8 cellular contexts compared by ENCODE assay signal in genomic region chr19:1247747-1248453, GRCh38. TPM values are rescaled to one million over a fixed set of nuclear protein-coding genes. Genes with fewer than 3 reads are reported as not detected.
DNase-seq lines count a peak whose midpoint lies in the region; ATAC-seq and TF ChIP-seq lines count a peak whose summit lies in the region.

No MANE protein-coding gene starts in this region.

- H2AK5ac ChIP-seq in IMR-90 (ENCODE audit: low read depth, low read length): peak overlapping the region; percentile 32

- H3K14ac ChIP-seq in IMR-90 (replicated peaks; ENCODE audit: low read depth, low read length): peak overlapping the region; percentile 74

- no peaks in the 10 kb centered on the region for H3K27me3 ChIP-seq in IMR-90 (ENCODE audit: control insufficient read depth, insufficient read depth, low read length)

- H3K18ac ChIP-seq in IMR-90 (ENCODE audit: low read depth, low read length): peak overlapping the region; percentile 71; the same call in 1 of the 2 replicates

- peak; percentile 70 for DNase-seq in IMR-90
- DNase-seq in activated CD4-positive, alpha-beta T cell treated with anti-CD3 and anti-CD28 coated beads for 4 hours: peak; percentile 69 to 77
- peak; percentile 71 for DNase-seq in effector CD4-positive, alpha-beta T cell
- no peak for DNase-seq in ecto neural progenitor cell (ENCODE audit: low spot score)
- no peak for DNase-seq in HuH-7.5 (ENCODE audit: low spot score)

- POLR2A ChIA-PET in IMR-90 (lab: Charles Lee; ENCODE audit: unreplicated experiment): no interaction called here

- H2BK5ac ChIP-seq in IMR-90 (ENCODE audit: low read depth, low read length, poor library complexity, severe bottlenecking): peak overlapping the region; percentile 93

- peak overlapping the region; percentile 30; the same call in 1 of the 3 replicates for H2BK15ac ChIP-seq in IMR-90 (ENCODE audit: low read depth, low read length)

- H2BK20ac ChIP-seq in IMR-90 (ENCODE audit: low read depth, low read length): peak overlapping the region; percentile 46; the same call in 1 of the 2 replicates

- H3K56ac ChIP-seq in IMR-90 (ENCODE audit: extremely low read depth, insufficient read depth, low read length): peak overlapping the region; percentile 37; the same call in 1 of the 2 replicates

- dilution Hi-C loops in IMR-90 (cut with HindIII; ENCODE audit: low sequenced_read_pairs, unreplicated experiment): no loop called here

- peak; percentile 43; the same call in 1 of the 2 replicates for TF ChIP-seq CTCF in IMR-90 (conservative IDR thresholded peaks at IDR 0.05; ENCODE audit: low read depth, low read length)

- peak overlapping the region; percentile 92 for H2AFZ ChIP-seq in IMR-90 (replicated peaks; ENCODE audit: low read length, poor library complexity)

- H2AK9ac ChIP-seq in IMR-90 (replicated peaks; ENCODE audit: low read depth, low read length, poor library complexity): peak overlapping the region; percentile 97

- H4K20me1 ChIP-seq in IMR-90 (ENCODE audit: insufficient read depth, low read length): peaks cover 51% of the 10 kb centered on the region

- WGBS in IMR-90 (ENCODE audit: extremely low coverage in 2 of 2, insufficient read length in 1 of 2), 2 experiments: 36% methylated on average over 4 of the region's 35 CpGs; no CpG with 5 or more reads in 1 of the 2 experiments
- 27 to 41% methylated on average over 20 to 31 of the region's 35 CpGs for WGBS in mesodermal cell (ENCODE audit: insufficient coverage in 2 of 2), 2 experiments

- no peaks in the 10 kb centered on the region for H3K9me1 ChIP-seq in IMR-90 (ENCODE audit: insufficient read depth, low read length)

- no TSS peak for BruUV-seq in IMR-90 (replicated peaks; lab: Mats Ljungman, UMichigan)

- peak overlapping the region; percentile 59 for H3K9ac ChIP-seq in IMR-90 (ENCODE audit: low read depth, low read length)

- H4K5ac ChIP-seq in IMR-90 (ENCODE audit: low read depth, low read length): 0 out of 2 replicates have a peak overlapping the region, but pooled peaks have one; percentile 60

- H3K4ac ChIP-seq in IMR-90 (ENCODE audit: low read depth, low read length): peak overlapping the region; percentile 90

- H4K91ac ChIP-seq in IMR-90 (ENCODE audit: insufficient read depth, low read depth, low read length): peak overlapping the region; percentile 82

- H3K4me1 ChIP-seq in IMR-90 (ENCODE audit: control insufficient read depth, insufficient read depth, low read length) (peaks cover 14% of the 10 kb centered on the region), mesodermal cell (ENCODE audit: control insufficient read depth, insufficient read depth, low read length, poor library complexity, severe bottlenecking) (peaks cover 6% of the 10 kb centered on the region)

- peaks cover 22% of the 10 kb centered on the region for H3K36me3 ChIP-seq in IMR-90 (ENCODE audit: control insufficient read depth, insufficient read depth, low read length)
- peaks cover 31% of the 10 kb centered on the region for H3K36me3 ChIP-seq in mesodermal cell (ENCODE audit: control insufficient read depth, insufficient read depth, low read length)

- TF ChIP-seq POLR2A in GM18505 (IDR thresholded peaks at IDR 0.05; ENCODE audit: borderline replicate concordance, extremely low read depth, insufficient read depth, insufficient read length) (no peak), IMR-90 (IDR thresholded peaks at IDR 0.05; ENCODE audit: low read depth, low read length) (no peak)

- peak overlapping the region in 1 of 2 experiments; percentile 85; a peak in 2 of 4 replicates for H4K8ac ChIP-seq in IMR-90 (ENCODE audit: low read depth in 2 of 2, low read length in 2 of 2)

- H3K79me1 ChIP-seq in IMR-90 (ENCODE audit: low read depth in 1 of 2, low read length in 2 of 2): peaks cover 0 to 46% of the 10 kb centered on the region in 2 experiments; a peak in 2 of 4 replicates

- in situ Hi-C loops in IMR-90 (cut with MboI; ENCODE audit: low sequenced_read_pairs): no loop called here

- peak overlapping the region; percentile 89 for H3K4me2 ChIP-seq in IMR-90 (ENCODE audit: low read depth, low read length)

- H3K27ac ChIP-seq in IMR-90 (ENCODE audit: insufficient read depth, low read length): peak overlapping the region; percentile 97
- H3K27ac ChIP-seq in mesodermal cell (ENCODE audit: low read depth, low read length, severe bottlenecking): peak overlapping the region; percentile 98
- H3K27ac ChIP-seq in temporal lobe (ENCODE audit: low read depth, low read length): peak overlapping the region; percentile 79

- no peak for TF ChIP-seq RAD21 in IMR-90 (IDR thresholded peaks at IDR 0.05; ENCODE audit: low read length)

- CTCF ChIA-PET in IMR-90 (lab: Yijun Ruan, JAX): no interaction called here

- intact Hi-C loops in IMR-90 (cut with micrococcal nuclease): loop anchor here (1.0 kb wide), 1 partner anchor 18 kb away; no protein-coding TSS in a partner anchor

- H2BK120ac ChIP-seq in IMR-90 (ENCODE audit: low read depth, low read length): peak overlapping the region; percentile 76; the same call in 1 of the 2 replicates

- peak overlapping the region; percentile 54 for H3K4me3 ChIP-seq in IMR-90 (ENCODE audit: insufficient read depth, low read depth, low read length)
- H3K4me3 ChIP-seq in mesodermal cell (ENCODE audit: extremely low read depth, insufficient read depth, low read length, poor library complexity, severe bottlenecking): peak overlapping the region; percentile 87

- H3K9me3 ChIP-seq in IMR-90 (ENCODE audit: control insufficient read depth, insufficient read depth, low read length): no peaks in the 10 kb centered on the region
- no peaks in the 10 kb centered on the region for H3K9me3 ChIP-seq in mesodermal cell (ENCODE audit: control insufficient read depth, low read length)

- peak overlapping the region; percentile 75; the same call in 1 of the 2 replicates for H3K23ac ChIP-seq in IMR-90 (ENCODE audit: low read depth, low read length)

- ATAC-seq in GM18505 (IDR thresholded peaks at IDR 0.05; ENCODE audit: unreplicated experiment) (peak; percentile 3), IMR-90 (ENCODE audit: low read depth) (no peak)

TF ChIP-seq in IMR-90, 13 proteins besides CTCF, POLR2A, EP300 and RAD21:
- no peak for TF ChIP-seq CHD1 (IDR thresholded peaks at IDR 0.05; ENCODE audit: low read depth, low read length)
- TF ChIP-seq, protein P1, sequence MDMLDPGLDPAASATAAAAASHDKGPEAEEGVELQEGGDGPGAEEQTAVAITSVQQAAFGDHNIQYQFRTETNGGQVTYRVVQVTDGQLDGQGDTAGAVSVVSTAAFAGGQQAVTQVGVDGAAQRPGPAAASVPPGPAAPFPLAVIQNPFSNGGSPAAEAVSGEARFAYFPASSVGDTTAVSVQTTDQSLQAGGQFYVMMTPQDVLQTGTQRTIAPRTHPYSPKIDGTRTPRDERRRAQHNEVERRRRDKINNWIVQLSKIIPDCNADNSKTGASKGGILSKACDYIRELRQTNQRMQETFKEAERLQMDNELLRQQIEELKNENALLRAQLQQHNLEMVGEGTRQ (IDR thresholded peaks at IDR 0.05; ENCODE audit: low read depth, low read length): 0 out of 2 replicates have a peak, but pooled peaks have one; percentile 23
- TF ChIP-seq BHLHE40 (IDR thresholded peaks at IDR 0.05; ENCODE audit: low read depth, low read length): peak; percentile 81
- no peak for TF ChIP-seq RCOR1 (IDR thresholded peaks at IDR 0.05; ENCODE audit: insufficient replicate concordance, low read length)
- TF ChIP-seq FOS (IDR thresholded peaks at IDR 0.05; ENCODE audit: low read depth, low read length): peak; percentile 56
- no peak for TF ChIP-seq CEBPB (IDR thresholded peaks at IDR 0.05; ENCODE audit: low read depth, low read length)
- peak; percentile 11; the same call in 1 of the 2 replicates for TF ChIP-seq MXI1 (IDR thresholded peaks at IDR 0.05; ENCODE audit: borderline replicate concordance, low read depth, low read length)
- TF ChIP-seq MAZ (IDR thresholded peaks at IDR 0.05; ENCODE audit: borderline replicate concordance, low read depth, low read length): peak; percentile 87
- peak; percentile 9; the same call in 1 of the 2 replicates for TF ChIP-seq MAFK (IDR thresholded peaks at IDR 0.05; ENCODE audit: low read depth, low read length)

RNA-seq across cellular contexts. Expression of gene MIDN, which starts 0.5 kb away (rescaled TPM):
- total RNA-seq in IMR-90 (2012; rRNA removed) (2.2 and 2.5 TPM in 2 replicates), temporal lobe (22.6 TPM)
- 24.1 and 26.0 TPM in 2 replicates for polyA plus RNA-seq in IMR-90 (2012; rRNA removed)
- 39.2 and 47.7 TPM in 2 replicates for polyA plus RNA-seq in IMR-90 (2012; cell fraction: cytosol; rRNA removed)
- polyA plus RNA-seq in IMR-90 (2012; cell fraction: nucleus; rRNA removed; ENCODE audit: low replicate concordance): 97.0 and 144 TPM in 2 replicates
- 101 TPM for polyA plus RNA-seq in mesodermal cell (2013, experiment 1 of 2)
- 84.0 TPM for polyA plus RNA-seq in mesodermal cell (2013, experiment 2 of 2)

RNA-seq across cellular contexts. Expression of gene ATP5F1D, which starts 6.3 kb away (rescaled TPM):
- total RNA-seq in IMR-90 (2012; rRNA removed) (7.3 and 13.6 TPM in 2 replicates), temporal lobe (27.5 TPM)
- polyA plus RNA-seq in IMR-90 (2012; rRNA removed): 140 and 189 TPM in 2 replicates
- 348 and 386 TPM in 2 replicates for polyA plus RNA-seq in IMR-90 (2012; cell fraction: cytosol; rRNA removed)
- polyA plus RNA-seq in IMR-90 (2012; cell fraction: nucleus; rRNA removed; ENCODE audit: low replicate concordance): 72.4 and 213 TPM in 2 replicates
- 132 TPM for polyA plus RNA-seq in mesodermal cell (2013, experiment 1 of 2)
- polyA plus RNA-seq in mesodermal cell (2013, experiment 2 of 2): 98.5 TPM

RNA-seq across cellular contexts. Expression of gene CBARP, which starts 10.1 kb away (rescaled TPM):
- total RNA-seq in IMR-90 (2012; rRNA removed) (0.18 and 0.56 TPM in 2 replicates), temporal lobe (6.4 TPM)
- polyA plus RNA-seq in IMR-90 (2012; rRNA removed): 3.9 and 8.5 TPM in 2 replicates
- 3.2 and 7.9 TPM in 2 replicates for polyA plus RNA-seq in IMR-90 (2012; cell fraction: cytosol; rRNA removed)
- polyA plus RNA-seq in IMR-90 (2012; cell fraction: nucleus; rRNA removed; ENCODE audit: low replicate concordance): 24.1 and 64.4 TPM in 2 replicates
- 11.5 TPM for polyA plus RNA-seq in mesodermal cell (2013, experiment 1 of 2)
- 12.2 TPM for polyA plus RNA-seq in mesodermal cell (2013, experiment 2 of 2)

RNA-seq across cellular contexts. Expression of gene CIRBP, which starts 21.2 kb away (rescaled TPM):
- total RNA-seq in IMR-90 (2012; rRNA removed) (226 and 299 TPM in 2 replicates), temporal lobe (289 TPM)
- 405 and 542 TPM in 2 replicates for polyA plus RNA-seq in IMR-90 (2012; rRNA removed)
- polyA plus RNA-seq in IMR-90 (2012; cell fraction: cytosol; rRNA removed): 562 and 617 TPM in 2 replicates
- 2,129 and 2,924 TPM in 2 replicates for polyA plus RNA-seq in IMR-90 (2012; cell fraction: nucleus; rRNA removed; ENCODE audit: low replicate concordance)
- 231 TPM for polyA plus RNA-seq in mesodermal cell (2013, experiment 1 of 2)
- polyA plus RNA-seq in mesodermal cell (2013, experiment 2 of 2): 221 TPM

RNA-seq across cellular contexts. Expression of gene FAM174C, which starts 27.4 kb away (rescaled TPM):
- 7.5 and 10.6 TPM in 2 replicates for total RNA-seq in IMR-90 (2012; rRNA removed)
- polyA plus RNA-seq in IMR-90 (2012; rRNA removed): 61.8 and 93.4 TPM in 2 replicates
- polyA plus RNA-seq in IMR-90 (2012; cell fraction: cytosol; rRNA removed): 94.9 and 135 TPM in 2 replicates
- polyA plus RNA-seq in IMR-90 (2012; cell fraction: nucleus; rRNA removed; ENCODE audit: low replicate concordance): 46.6 and 93.7 TPM in 2 replicates
- 22.1 TPM for polyA plus RNA-seq in mesodermal cell (2013, experiment 1 of 2)
- polyA plus RNA-seq in mesodermal cell (2013, experiment 2 of 2): 19.2 TPM
- 8.9 TPM for total RNA-seq in temporal lobe

Comparison
In these comparisons a context has a peak if more than half of its experiments do, and no peak if none do; other contexts are left out.
1. DNase-seq: peak in IMR-90 (single experiment), activated CD4-positive, alpha-beta T cell treated with anti-CD3 and anti-CD28 coated beads for 4 hours (2 of 2) and effector CD4-positive, alpha-beta T cell (single experiment); none in ecto neural progenitor cell (single experiment) and HuH-7.5 (single experiment).
2. Peak in every context shown above with its lines, with median percentiles within 50 percentile points of each other: H3K27ac ChIP-seq.